Comparison of ENCODE assay signal across 1 cellular context in the genomic region with DNA sequence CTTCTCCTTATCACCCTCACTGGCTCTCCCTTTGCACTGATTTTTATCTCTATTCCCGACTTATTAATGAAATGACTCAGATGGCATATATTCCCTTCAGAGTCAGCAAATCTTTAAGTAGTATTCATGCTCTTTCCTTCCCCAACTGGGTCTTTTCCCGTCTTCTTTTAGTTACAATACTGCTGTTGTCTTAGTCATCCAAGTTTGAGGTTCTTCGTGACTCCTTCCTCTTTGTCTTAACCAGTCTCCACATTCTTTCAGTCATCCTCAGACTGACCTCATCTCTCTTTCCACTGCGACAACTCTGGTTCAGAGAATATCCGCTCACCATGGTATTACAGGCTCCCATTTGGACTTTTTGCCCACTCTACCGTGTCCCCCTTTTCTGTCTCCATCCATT.
TF ChIP-seq lines count a peak whose summit lies in the region.

No MANE protein-coding gene starts in this region.

TF ChIP-seq in HepG2, 621 proteins besides CTCF, POLR2A, EP300 and RAD21:
- TF ChIP-seq ZNF160 (CRISPR knock-in tag; IDR thresholded peaks at IDR 0.05) = no peak
TF ChIP-seq in HepG2: peak in this region for 0.
